11 cellular contexts compared by ENCODE assay signal in genomic region chr20:36644713-36645109, GRCh38. TPM values are rescaled to one million over a fixed set of nuclear protein-coding genes. Genes with fewer than 3 reads are reported as not detected.
DNase-seq lines count a peak whose midpoint lies in the region; ATAC-seq lines count a peak whose summit lies in the region.
"Had no signal": no experiment of that assay in that cellular context is flagged by ENCODE, and none has a peak within 500 bp of the region (broad histone marks: within the 10 kb centered on the region; RNA-seq: fewer than 3 reads in every experiment).

No MANE protein-coding gene starts in this region.

- H3K9me3 ChIP-seq in CD4-positive, alpha-beta memory T cell (ENCODE audit: control insufficient read depth in 1 of 2, low read length in 2 of 2), result no peaks in the 10 kb centered on the region
- no peaks in the 10 kb centered on the region for H3K9me3 ChIP-seq in MG63

- H3K36me3 ChIP-seq in CD4-positive, alpha-beta memory T cell (ENCODE audit: insufficient read depth, low read length), result peaks cover 18% of the 10 kb centered on the region
- no peaks in the 10 kb centered on the region for H3K36me3 ChIP-seq in MG63

- no peaks in the 10 kb centered on the region for H3K27me3 ChIP-seq in CD4-positive, alpha-beta memory T cell (ENCODE audit: insufficient read depth, low read length)
- no peaks in the 10 kb centered on the region for H3K27me3 ChIP-seq in MG63

- peak overlapping the region; percentile 95 to 99 (median 97) for H3K27ac Mint-ChIP-seq in CD4-positive, alpha-beta memory T cell
- H3K27ac Mint-ChIP-seq in activated CD4-positive, alpha-beta T cell treated with anti-CD3 and anti-CD28 coated beads, Interleukin-2, amount 10 ng/mL, durations not matched to agents 24 days and 14 days, result peak overlapping the region; percentile 98
- peak overlapping the region; percentile 98 for H3K27ac Mint-ChIP-seq in activated naive CD8-positive, alpha-beta T cell treated with anti-CD3 and anti-CD28 coated beads, Interleukin-2, amount 10 ng/mL, durations not matched to agents 7 days and 5 days

- peaks cover 28 to 68% (median 49%) of the 10 kb centered on the region in 4 donors for H3K4me1 Mint-ChIP-seq in CD4-positive, alpha-beta memory T cell
- peaks cover 52% of the 10 kb centered on the region for H3K4me1 Mint-ChIP-seq in activated CD4-positive, alpha-beta T cell treated with anti-CD3 and anti-CD28 coated beads, Interleukin-2, amount 10 ng/mL, durations not matched to agents 24 days and 14 days
- peaks cover 42% of the 10 kb centered on the region for H3K4me1 Mint-ChIP-seq in activated naive CD8-positive, alpha-beta T cell treated with anti-CD3 and anti-CD28 coated beads, Interleukin-2, amount 10 ng/mL, durations not matched to agents 7 days and 5 days

- H3K9me3 Mint-ChIP-seq in CD4-positive, alpha-beta memory T cell, result no peaks in the 10 kb centered on the region
- H3K9me3 Mint-ChIP-seq in activated CD4-positive, alpha-beta T cell treated with anti-CD3 and anti-CD28 coated beads, Interleukin-2, amount 10 ng/mL, durations not matched to agents 24 days and 14 days, result no peaks in the 10 kb centered on the region
- no peaks in the 10 kb centered on the region for H3K9me3 Mint-ChIP-seq in activated naive CD8-positive, alpha-beta T cell treated with anti-CD3 and anti-CD28 coated beads, Interleukin-2, amount 10 ng/mL, durations not matched to agents 7 days and 5 days

- CTCF ChIA-PET in CD4-positive, alpha-beta memory T cell (lab: Charles Lee; ENCODE audit: partially characterized antibody), result interaction anchor here (0.6 to 6.8 kb wide), 10 partner anchors 10 to 1166 kb away, joined by 3 to 83 read pairs (median 5); partner anchors contain the start of gene RAB5IF

- peak in 1 of 5 donors; percentile 76 for DNase-seq in CD4-positive, alpha-beta memory T cell
- DNase-seq in activated CD4-positive, alpha-beta T cell treated with anti-CD3 and anti-CD28 coated beads, Interleukin-2, amount 10 ng/mL, durations not matched to agents 24 days and 14 days, result no peak
- DNase-seq in activated naive CD8-positive, alpha-beta T cell treated with anti-CD3 and anti-CD28 coated beads, Interleukin-2, amount 10 ng/mL, durations not matched to agents 7 days and 5 days, result peak; percentile 43
- DNase-seq in stimulated activated CD4-positive, alpha-beta T cell treated with anti-CD3 and anti-CD28 coated beads, Interleukin-1b, Interleukin-23, amount 100 ng/mL, for 48 hours, result peak; percentile 69
- DNase-seq in retina (no peak), MG63 (no peak), NCI-H187 (lab: John Stamatoyannopoulos, UW) (no peak)
- DNase-seq: Karpas-422, kidney glomerular epithelial cell had no signal

- H3K4me3 ChIP-seq in CD4-positive, alpha-beta memory T cell (ENCODE audit: low read length in 2 of 2), result peak overlapping the region; percentile 68 to 83
- H3K4me3 ChIP-seq in MG63, result no peak overlapping the region

- peaks cover 15 to 40% of the 10 kb centered on the region in 2 donors for H3K36me3 Mint-ChIP-seq in CD4-positive, alpha-beta memory T cell
- peaks cover 36% of the 10 kb centered on the region for H3K36me3 Mint-ChIP-seq in activated CD4-positive, alpha-beta T cell treated with anti-CD3 and anti-CD28 coated beads, Interleukin-2, amount 10 ng/mL, durations not matched to agents 24 days and 14 days (ENCODE audit: low read depth)
- peaks cover 38% of the 10 kb centered on the region for H3K36me3 Mint-ChIP-seq in activated naive CD8-positive, alpha-beta T cell treated with anti-CD3 and anti-CD28 coated beads, Interleukin-2, amount 10 ng/mL, durations not matched to agents 7 days and 5 days

- POLR2A ChIA-PET in CD4-positive, alpha-beta memory T cell (lab: Charles Lee; ENCODE audit: partially characterized antibody), result interaction anchor here (0.9 to 7.1 kb wide), 11 partner anchors 9 to 691 kb away, joined by 3 to 131 read pairs (median 4); partner anchors contain the start of genes RAB5IF, SCAND1 and TGIF2
- POLR2A ChIA-PET in activated naive CD8-positive, alpha-beta T cell treated with anti-CD3 and anti-CD28 coated beads, Interleukin-2, amount 10 ng/mL, durations not matched to agents 7 days and 5 days (lab: Charles Lee), result interaction anchor here (0.9 to 6.1 kb wide), 18 partner anchors 13 to 191 kb away, joined by 3 to 109 read pairs (median 7); partner anchors contain the start of genes DSN1, NDRG3, RAB5IF and TGIF2

- H3K4me1 ChIP-seq in CD4-positive, alpha-beta memory T cell (ENCODE audit: insufficient read depth, low read length), result peaks cover 48% of the 10 kb centered on the region

- H3K27me3 Mint-ChIP-seq in CD4-positive, alpha-beta memory T cell, result no peaks in the 10 kb centered on the region
- H3K27me3 Mint-ChIP-seq in activated CD4-positive, alpha-beta T cell treated with anti-CD3 and anti-CD28 coated beads, Interleukin-2, amount 10 ng/mL, durations not matched to agents 24 days and 14 days, result no peaks in the 10 kb centered on the region
- H3K27me3 Mint-ChIP-seq in activated naive CD8-positive, alpha-beta T cell treated with anti-CD3 and anti-CD28 coated beads, Interleukin-2, amount 10 ng/mL, durations not matched to agents 7 days and 5 days, result no peaks in the 10 kb centered on the region
- H3K27me3 Mint-ChIP-seq: B cell had no signal

- H3K27ac ChIP-seq in CD4-positive, alpha-beta memory T cell (ENCODE audit: low read depth, low read length), result peak overlapping the region; percentile 77

- intact Hi-C loops in CD4-positive, alpha-beta memory T cell (cut with micrococcal nuclease), result loop anchor here (1.0 to 5.0 kb wide), 3 partner anchors 14 to 103 kb away; partner anchors contain the start of genes NDRG3 and RAB5IF
- intact Hi-C loops in activated CD4-positive, alpha-beta T cell treated with anti-CD3 and anti-CD28 coated beads, Interleukin-2, amount 10 ng/mL, durations not matched to agents 24 days and 14 days (cut with micrococcal nuclease), result loop anchor here (1.0 to 10.0 kb wide), 3 partner anchors 32 to 80 kb away; partner anchors contain the start of gene RAB5IF

- peak overlapping the region; percentile 92 to 99 (median 98) for H3K4me3 Mint-ChIP-seq in CD4-positive, alpha-beta memory T cell
- H3K4me3 Mint-ChIP-seq in activated CD4-positive, alpha-beta T cell treated with anti-CD3 and anti-CD28 coated beads, Interleukin-2, amount 10 ng/mL, durations not matched to agents 24 days and 14 days, result peak overlapping the region; percentile 98
- peak overlapping the region; percentile 98 for H3K4me3 Mint-ChIP-seq in activated naive CD8-positive, alpha-beta T cell treated with anti-CD3 and anti-CD28 coated beads, Interleukin-2, amount 10 ng/mL, durations not matched to agents 7 days and 5 days
- H3K4me3 Mint-ChIP-seq: B cell had no signal

- peak; percentile 38 for ATAC-seq in activated naive CD8-positive, alpha-beta T cell treated with anti-CD3 and anti-CD28 coated beads, Interleukin-2, amount 10 ng/mL, durations not matched to agents 7 days and 5 days (ENCODE audit: low read depth)
- no peak for ATAC-seq in HG02885 (IDR thresholded peaks at IDR 0.05; ENCODE audit: poor library complexity, unreplicated experiment)

RNA-seq across cellular contexts. Expression of gene SLA2, which starts 1.3 kb away (rescaled TPM):
- 10 to 100 TPM; 28.7 to 29.9 TPM for total RNA-seq in CD4-positive, alpha-beta memory T cell
- 10 to 100 TPM; 12.7 to 14.3 TPM for polyA plus RNA-seq in CD4-positive, alpha-beta memory T cell
- total RNA-seq in activated CD4-positive, alpha-beta T cell treated with anti-CD3 and anti-CD28 coated beads, Interleukin-2, amount 10 ng/mL, durations not matched to agents 24 days and 14 days, result 59.0 and 59.6 TPM in 2 replicates
- total RNA-seq in activated naive CD8-positive, alpha-beta T cell treated with anti-CD3 and anti-CD28 coated beads, Interleukin-2, amount 10 ng/mL, durations not matched to agents 7 days and 5 days, result 100 to 1,000 TPM; 103 TPM
- not detected in 2 replicates for total RNA-seq in MG63 (2014; rRNA removed; shearing (Covaris generic); ENCODE audit: low replicate concordance)

RNA-seq across cellular contexts. Expression of gene RAB5IF, which starts 39.1 kb away (rescaled TPM):
- 10 to 100 TPM; 63.4 to 67.5 TPM for total RNA-seq in CD4-positive, alpha-beta memory T cell
- polyA plus RNA-seq in CD4-positive, alpha-beta memory T cell, result 100 to 1,000 TPM; 162 to 212 TPM
- total RNA-seq in activated CD4-positive, alpha-beta T cell treated with anti-CD3 and anti-CD28 coated beads, Interleukin-2, amount 10 ng/mL, durations not matched to agents 24 days and 14 days, result 114 and 122 TPM in 2 replicates
- 10 to 100 TPM; 73.1 to 76.1 TPM for total RNA-seq in activated naive CD8-positive, alpha-beta T cell treated with anti-CD3 and anti-CD28 coated beads, Interleukin-2, amount 10 ng/mL, durations not matched to agents 7 days and 5 days
- total RNA-seq in MG63 (2014; rRNA removed; shearing (Covaris generic); ENCODE audit: low replicate concordance), result 259 and 278 TPM in 2 replicates

Comparison
In these comparisons a context has a peak if more than half of its experiments do, and no peak if none do; other contexts are left out.
1. DNase-seq: peak in activated naive CD8-positive, alpha-beta T cell treated with anti-CD3 and anti-CD28 coated beads, Interleukin-2, amount 10 ng/mL, durations not matched to agents 7 days and 5 days (single experiment) and stimulated activated CD4-positive, alpha-beta T cell treated with anti-CD3 and anti-CD28 coated beads, Interleukin-1b, Interleukin-23, amount 100 ng/mL, for 48 hours (single experiment); none in activated CD4-positive, alpha-beta T cell treated with anti-CD3 and anti-CD28 coated beads, Interleukin-2, amount 10 ng/mL, durations not matched to agents 24 days and 14 days (single experiment), retina (single experiment), MG63 (single experiment) and NCI-H187 (0 of 2).
2. RNA of gene SLA2, which starts 1.3 kb away (total RNA-seq): 103 TPM in activated naive CD8-positive, alpha-beta T cell treated with anti-CD3 and anti-CD28 coated beads, Interleukin-2, amount 10 ng/mL, durations not matched to agents 7 days and 5 days, 59.0 to 59.6 TPM in activated CD4-positive, alpha-beta T cell treated with anti-CD3 and anti-CD28 coated beads, Interleukin-2, amount 10 ng/mL, durations not matched to agents 24 days and 14 days and 28.7 to 29.9 TPM in CD4-positive, alpha-beta memory T cell; not detected in MG63; every median in the first group is over 10 times any median in the second.
3. Peak in every context shown above with its lines, with median percentiles within 50 percentile points of each other: H3K27ac Mint-ChIP-seq and H3K4me3 Mint-ChIP-seq.